In the genomic region with DNA sequence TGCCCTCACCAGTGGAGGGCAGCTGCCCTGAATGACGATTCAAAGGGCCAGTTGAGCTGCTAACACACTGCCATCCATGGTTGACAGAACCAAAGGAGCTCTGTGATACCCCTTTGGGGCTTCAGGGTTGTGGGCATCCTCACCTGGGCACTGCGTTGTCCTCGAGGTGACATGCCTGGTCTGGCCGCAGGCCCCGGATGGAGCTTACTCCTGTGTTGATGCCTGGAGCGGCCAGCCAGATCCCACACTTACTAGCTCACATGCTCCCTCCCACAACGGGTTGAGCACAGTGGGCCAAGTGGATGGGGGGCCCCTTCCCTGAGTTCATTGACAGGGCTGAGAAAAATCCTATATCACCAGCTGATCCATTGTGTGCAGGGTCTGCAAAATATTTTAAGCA, we compare ENCODE assay signal across 15 cellular contexts.
DNase-seq lines count a peak whose midpoint lies in the region; ATAC-seq and TF ChIP-seq lines count a peak whose summit lies in the region.
"Had no signal": no experiment of that assay in that cellular context is flagged by ENCODE, and none has a peak within 500 bp of the region (broad histone marks: within the 10 kb centered on the region; RNA-seq: fewer than 3 reads in every experiment).

No MANE protein-coding gene starts in this region.

- TF ChIP-seq CTCF in heart right ventricle (IDR thresholded peaks at IDR 0.05) (no peak), WTC11 (IDR thresholded peaks at IDR 0.05) (no peak), spleen (IDR thresholded peaks at IDR 0.05 in 8 of 11, conservative IDR thresholded peaks at IDR 0.05 in 3 of 11) (no peak), HFFc6 (IDR thresholded peaks at IDR 0.05) (no peak)

- H3K9me3 Mint-ChIP-seq in WTC11, result peaks cover 13% of the 10 kb centered on the region
- H3K9me3 Mint-ChIP-seq in HFFc6, result peaks cover 40% of the 10 kb centered on the region

- ATAC-seq in Right ventricle myocardium inferior (no peak), heart right ventricle (no peak), WTC11 (no peak), HG03442 (IDR thresholded peaks at IDR 0.05; ENCODE audit: unreplicated experiment) (no peak)
- ATAC-seq: CD8-positive, alpha-beta T cell had no signal

- peaks cover 0 to 10% (median 0%) of the 10 kb centered on the region in 11 donors for H3K9me3 ChIP-seq in heart right ventricle
- H3K9me3 ChIP-seq in spleen, result no peaks in the 10 kb centered on the region
- H3K9me3 ChIP-seq: BLaER1, HAP-1 had no signal

- no peaks in the 10 kb centered on the region for H3K4me1 ChIP-seq in heart right ventricle
- no peaks in the 10 kb centered on the region for H3K4me1 ChIP-seq in spleen
- H3K4me1 ChIP-seq: BLaER1 had no signal

- intact Hi-C loops in Right ventricle myocardium inferior (cut with DNase I) (no loop called here), heart right ventricle (cut with DNase I) (no loop called here), spleen (cut with DNase I; ENCODE audit: low total_unique reads) (no loop called here)

- CTCF ChIA-PET in WTC11 (lab: Charles Lee), result no interaction called here

- POLR2A ChIA-PET in WTC11 (lab: Charles Lee), result interaction anchor here (0.7 kb wide), 1 partner anchor 435 kb away, joined by 3 read pairs; no protein-coding TSS in a partner anchor

- H3K4me1 Mint-ChIP-seq in WTC11, result peaks cover 68% of the 10 kb centered on the region
- no peaks in the 10 kb centered on the region for H3K4me1 Mint-ChIP-seq in HFFc6 (ENCODE audit: low read depth)
- H3K4me1 Mint-ChIP-seq: CD14-positive monocyte had no signal

- H3K4me3 ChIP-seq in heart right ventricle, result no peak overlapping the region
- H3K4me3 ChIP-seq in spleen, result no peak overlapping the region
- H3K4me3 ChIP-seq: BLaER1, HAP-1 had no signal

- H3K27me3 Mint-ChIP-seq in WTC11 (ENCODE audit: low read depth) (no peaks in the 10 kb centered on the region; the same call in 1 of the 2 replicates), HFFc6 (ENCODE audit: insufficient read depth) (no peaks in the 10 kb centered on the region)

- H3K36me3 Mint-ChIP-seq in WTC11 (peaks cover 16% of the 10 kb centered on the region), HFFc6 (ENCODE audit: low read depth) (no peaks in the 10 kb centered on the region)
- H3K36me3 Mint-ChIP-seq: CD14-positive monocyte; CD8-positive, alpha-beta T cell had no signal

- 79 to 82% methylated on average over 7 of the region's 7 CpGs for WGBS in heart right ventricle, 2 donors
- WGBS in spleen, 5 donors, result 80 to 88% (median 83%) methylated on average over 7 of the region's 7 CpGs

- H3K27me3 ChIP-seq in heart right ventricle (no peaks in the 10 kb centered on the region), spleen (replicated peaks in 1 of 7) (no peaks in the 10 kb centered on the region)
- H3K27me3 ChIP-seq: BLaER1 had no signal

- no peaks in the 10 kb centered on the region for H3K36me3 ChIP-seq in heart right ventricle
- H3K36me3 ChIP-seq in spleen, result no peaks in the 10 kb centered on the region
- H3K36me3 ChIP-seq: BLaER1, HAP-1 had no signal

- H3K27ac Mint-ChIP-seq in WTC11 (peak overlapping the region; percentile 6; the same call in 1 of the 2 replicates), HFFc6 (no peak overlapping the region)
- H3K27ac Mint-ChIP-seq: CD14-positive monocyte; CD8-positive, alpha-beta T cell had no signal

- H3K4me3 Mint-ChIP-seq in WTC11 (no peak overlapping the region), HFFc6 (no peak overlapping the region)
- H3K4me3 Mint-ChIP-seq: CD14-positive monocyte; CD8-positive, alpha-beta T cell had no signal

- TF ChIP-seq POLR2A in spleen (IDR thresholded peaks at IDR 0.05), result no peak

- DNase-seq in Right ventricle myocardium inferior (ENCODE audit: missing footprints) (peak; percentile 60), heart right ventricle (no peak), WTC11 (ENCODE audit: low spot score) (no peak), spleen (peak; percentile 67), NCI-H2171 (lab: John Stamatoyannopoulos, UW) (no peak), HFFc6 (no peak)
- DNase-seq: 8988T, Calu3, DMS79 treated with DMSO at 0.1 percent for 48 hours, GF-D8 had no signal

- H3K27ac ChIP-seq in heart right ventricle (no peak overlapping the region), spleen (no peak overlapping the region)
- H3K27ac ChIP-seq: BLaER1 had no signal

TF ChIP-seq in WTC11, 78 proteins besides CTCF, POLR2A, EP300 and RAD21:
- TF ChIP-seq FOXJ3 (CRISPR knock-in tag; IDR thresholded peaks at IDR 0.05; ENCODE audit: borderline replicate concordance), result no peak
- no peak for TF ChIP-seq NFYB (CRISPR knock-in tag; conservative IDR thresholded peaks at IDR 0.05; ENCODE audit: low read depth)
- TF ChIP-seq NR2C2 (CRISPR knock-in tag; IDR thresholded peaks at IDR 0.05), result no peak
- no peak for TF ChIP-seq NR1H2 (CRISPR knock-in tag; IDR thresholded peaks at IDR 0.05)
- TF ChIP-seq, protein P1, sequence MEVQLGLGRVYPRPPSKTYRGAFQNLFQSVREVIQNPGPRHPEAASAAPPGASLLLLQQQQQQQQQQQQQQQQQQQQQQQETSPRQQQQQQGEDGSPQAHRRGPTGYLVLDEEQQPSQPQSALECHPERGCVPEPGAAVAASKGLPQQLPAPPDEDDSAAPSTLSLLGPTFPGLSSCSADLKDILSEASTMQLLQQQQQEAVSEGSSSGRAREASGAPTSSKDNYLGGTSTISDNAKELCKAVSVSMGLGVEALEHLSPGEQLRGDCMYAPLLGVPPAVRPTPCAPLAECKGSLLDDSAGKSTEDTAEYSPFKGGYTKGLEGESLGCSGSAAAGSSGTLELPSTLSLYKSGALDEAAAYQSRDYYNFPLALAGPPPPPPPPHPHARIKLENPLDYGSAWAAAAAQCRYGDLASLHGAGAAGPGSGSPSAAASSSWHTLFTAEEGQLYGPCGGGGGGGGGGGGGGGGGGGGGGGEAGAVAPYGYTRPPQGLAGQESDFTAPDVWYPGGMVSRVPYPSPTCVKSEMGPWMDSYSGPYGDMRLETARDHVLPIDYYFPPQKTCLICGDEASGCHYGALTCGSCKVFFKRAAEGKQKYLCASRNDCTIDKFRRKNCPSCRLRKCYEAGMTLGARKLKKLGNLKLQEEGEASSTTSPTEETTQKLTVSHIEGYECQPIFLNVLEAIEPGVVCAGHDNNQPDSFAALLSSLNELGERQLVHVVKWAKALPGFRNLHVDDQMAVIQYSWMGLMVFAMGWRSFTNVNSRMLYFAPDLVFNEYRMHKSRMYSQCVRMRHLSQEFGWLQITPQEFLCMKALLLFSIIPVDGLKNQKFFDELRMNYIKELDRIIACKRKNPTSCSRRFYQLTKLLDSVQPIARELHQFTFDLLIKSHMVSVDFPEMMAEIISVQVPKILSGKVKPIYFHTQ (CRISPR knock-in tag; IDR thresholded peaks at IDR 0.05), result no peak
- no peak for TF ChIP-seq CREB1 (CRISPR knock-in tag; IDR thresholded peaks at IDR 0.05)
- TF ChIP-seq MXD4 (CRISPR knock-in tag; IDR thresholded peaks at IDR 0.05; ENCODE audit: borderline replicate concordance), result no peak
- TF ChIP-seq SOX15 (CRISPR knock-in tag; IDR thresholded peaks at IDR 0.05), result no peak
- no peak for TF ChIP-seq SMAD3 (CRISPR knock-in tag; IDR thresholded peaks at IDR 0.05; ENCODE audit: borderline replicate concordance)
- TF ChIP-seq ETV6 (CRISPR knock-in tag; IDR thresholded peaks at IDR 0.05), result no peak
- TF ChIP-seq RELA (CRISPR knock-in tag; IDR thresholded peaks at IDR 0.05; ENCODE audit: borderline replicate concordance), result no peak
- TF ChIP-seq GTF2I (CRISPR knock-in tag; conservative IDR thresholded peaks at IDR 0.05), result no peak
- TF ChIP-seq, protein P2, sequence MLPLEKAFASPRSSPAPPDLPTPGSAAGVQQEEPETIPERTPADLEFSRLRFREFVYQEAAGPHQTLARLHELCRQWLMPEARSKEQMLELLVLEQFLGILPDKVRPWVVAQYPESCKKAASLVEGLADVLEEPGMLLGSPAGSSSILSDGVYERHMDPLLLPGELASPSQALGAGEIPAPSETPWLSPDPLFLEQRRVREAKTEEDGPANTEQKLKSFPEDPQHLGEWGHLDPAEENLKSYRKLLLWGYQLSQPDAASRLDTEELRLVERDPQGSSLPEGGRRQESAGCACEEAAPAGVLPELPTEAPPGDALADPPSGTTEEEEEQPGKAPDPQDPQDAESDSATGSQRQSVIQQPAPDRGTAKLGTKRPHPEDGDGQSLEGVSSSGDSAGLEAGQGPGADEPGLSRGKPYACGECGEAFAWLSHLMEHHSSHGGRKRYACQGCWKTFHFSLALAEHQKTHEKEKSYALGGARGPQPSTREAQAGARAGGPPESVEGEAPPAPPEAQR (CRISPR knock-in tag; IDR thresholded peaks at IDR 0.05), result no peak
- TF ChIP-seq FOXP1 (CRISPR knock-in tag; IDR thresholded peaks at IDR 0.05; ENCODE audit: borderline replicate concordance), result no peak
- TF ChIP-seq, protein P3, sequence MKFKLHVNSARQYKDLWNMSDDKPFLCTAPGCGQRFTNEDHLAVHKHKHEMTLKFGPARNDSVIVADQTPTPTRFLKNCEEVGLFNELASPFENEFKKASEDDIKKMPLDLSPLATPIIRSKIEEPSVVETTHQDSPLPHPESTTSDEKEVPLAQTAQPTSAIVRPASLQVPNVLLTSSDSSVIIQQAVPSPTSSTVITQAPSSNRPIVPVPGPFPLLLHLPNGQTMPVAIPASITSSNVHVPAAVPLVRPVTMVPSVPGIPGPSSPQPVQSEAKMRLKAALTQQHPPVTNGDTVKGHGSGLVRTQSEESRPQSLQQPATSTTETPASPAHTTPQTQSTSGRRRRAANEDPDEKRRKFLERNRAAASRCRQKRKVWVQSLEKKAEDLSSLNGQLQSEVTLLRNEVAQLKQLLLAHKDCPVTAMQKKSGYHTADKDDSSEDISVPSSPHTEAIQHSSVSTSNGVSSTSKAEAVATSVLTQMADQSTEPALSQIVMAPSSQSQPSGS (CRISPR knock-in tag; IDR thresholded peaks at IDR 0.05; ENCODE audit: borderline replicate concordance, low read depth), result no peak
- TF ChIP-seq TCF7 (CRISPR knock-in tag; IDR thresholded peaks at IDR 0.05; ENCODE audit: low read depth), result no peak

Comparison
In these comparisons a context has a peak if more than half of its experiments do, and no peak if none do; other contexts are left out.
1. DNase-seq: peak in Right ventricle myocardium inferior (single experiment) and spleen (single experiment); none in heart right ventricle (0 of 2), WTC11 (single experiment), NCI-H2171 (single experiment) and HFFc6 (single experiment).